8 cellular contexts compared by ENCODE assay signal in genomic region chr4:87150498-87151261, GRCh38.
A peak's percentile ranks its signal among the peaks of the same experiment; 100 is the strongest.
DNase-seq lines count a peak whose midpoint lies in the region; ATAC-seq and TF ChIP-seq lines count a peak whose summit lies in the region.

No MANE protein-coding gene starts in this region.

- no peak for TF ChIP-seq EP300 in neural cell (conservative IDR thresholded peaks at IDR 0.05; ENCODE audit: poor library complexity, severe bottlenecking)

- H4K20me1 ChIP-seq in neural cell (ENCODE audit: insufficient read depth), result no peaks in the 10 kb centered on the region

- H2AFZ ChIP-seq in neural cell (ENCODE audit: low read depth, low read length), result no peak overlapping the region

- H3K36me3 Mint-ChIP-seq in CD4-positive, alpha-beta T cell (ENCODE audit: low read depth), result no peaks in the 10 kb centered on the region

- CTCF ChIA-PET in CD4-positive, alpha-beta T cell (lab: Charles Lee), result interaction anchor here (0.7 to 2.6 kb wide), 16 partner anchors 10 to 315 kb away, joined by 3 to 27 read pairs (median 4); no protein-coding TSS in a partner anchor

- H3K27me3 Mint-ChIP-seq in CD4-positive, alpha-beta T cell, result no peaks in the 10 kb centered on the region

- H3K4me3 ChIP-seq in neural cell (ENCODE audit: low read length), result no peak overlapping the region

- H3K27me3 ChIP-seq in CD4-positive, alpha-beta T cell (ENCODE audit: control insufficient read depth, insufficient read depth, low read length), result no peaks in the 10 kb centered on the region
- H3K27me3 ChIP-seq in neural cell (ENCODE audit: insufficient read depth, low read depth, low read length), result no peaks in the 10 kb centered on the region

- peak; percentile 97 for TF ChIP-seq CTCF in CD4-positive, alpha-beta T cell (IDR thresholded peaks at IDR 0.05)
- peak; percentile 90 for TF ChIP-seq CTCF in neural cell (IDR thresholded peaks at IDR 0.05; ENCODE audit: poor library complexity, severe bottlenecking)

- H3K36me3 ChIP-seq in neural cell (ENCODE audit: insufficient read depth, low read length), result no peaks in the 10 kb centered on the region

- intact Hi-C loops in CD4-positive, alpha-beta T cell (cut with DNase I, micrococcal nuclease), result loop anchor here (1.0 to 10.0 kb wide), 5 partner anchors 85 to 1064 kb away; no protein-coding TSS in a partner anchor

- no peak overlapping the region for H3K4me3 Mint-ChIP-seq in CD4-positive, alpha-beta T cell

- TF ChIP-seq RAD21 in neural cell (conservative IDR thresholded peaks at IDR 0.05), result peak; percentile 83

- H3K9me2 ChIP-seq in neural cell (ENCODE audit: insufficient read depth, low read length), result no peaks in the 10 kb centered on the region

- DNase-seq in CD4-positive, alpha-beta T cell, result peak in 6 of 10 experiments; percentile 14 to 49 (median 25)
- DNase-seq in NCI-H526 treated with DMSO at 0.1 percent for 48 hours (lab: John Stamatoyannopoulos, UW) (peak; percentile 36), fibroblast of peridontal ligament (ENCODE audit: extremely low read depth) (peak; percentile 87)
- DNase-seq in activated CD4-positive, alpha-beta T cell treated with anti-CD3 and anti-CD28 coated beads, Interleukin-2, amount 50 U/mL, for 48 hours, result peak; percentile 7 to 39

- ATAC-seq in CD4-positive, alpha-beta T cell (ENCODE audit: poor library complexity), result peak; percentile 84
- ATAC-seq in GM18868 (IDR thresholded peaks at IDR 0.05; ENCODE audit: unreplicated experiment) (peak; percentile 77), HG03432 (IDR thresholded peaks at IDR 0.05; ENCODE audit: unreplicated experiment) (peak; percentile 71), GM21576 (IDR thresholded peaks at IDR 0.05; ENCODE audit: unreplicated experiment) (no peak)

- H3K79me2 ChIP-seq in neural cell (replicated peaks; ENCODE audit: insufficient read depth, low read length), result no peaks in the 10 kb centered on the region

- no peaks in the 10 kb centered on the region for H3K4me1 Mint-ChIP-seq in CD4-positive, alpha-beta T cell (ENCODE audit: low read depth)

- no peak overlapping the region for H3K27ac Mint-ChIP-seq in CD4-positive, alpha-beta T cell

- no peaks in the 10 kb centered on the region for H3F3A ChIP-seq in neural cell (ENCODE audit: insufficient read depth, low read length, poor library complexity, severe bottlenecking)

- H3K9me3 ChIP-seq in CD4-positive, alpha-beta T cell (ENCODE audit: control insufficient read depth, low read length), result no peaks in the 10 kb centered on the region
- no peaks in the 10 kb centered on the region for H3K9me3 ChIP-seq in neural cell (ENCODE audit: low read length)

- no peak overlapping the region for H3K9ac ChIP-seq in neural cell (ENCODE audit: low read length)

- H3K4me2 ChIP-seq in neural cell (ENCODE audit: low read length), result no peak overlapping the region

- POLR2A ChIA-PET in CD4-positive, alpha-beta T cell (lab: Charles Lee), result interaction anchor here (1.5 kb wide), 1 partner anchor 70 kb away, joined by 14 read pairs; the partner anchor contains the start of gene KLHL8

- no peaks in the 10 kb centered on the region for H3K9me3 Mint-ChIP-seq in CD4-positive, alpha-beta T cell

- no peak overlapping the region for H3K27ac ChIP-seq in CD4-positive, alpha-beta T cell (ENCODE audit: low read depth, low read length)
- no peak overlapping the region for H3K27ac ChIP-seq in neural cell (ENCODE audit: low read length)

TF ChIP-seq in neural cell, 6 proteins besides CTCF, POLR2A, EP300 and RAD21:
- TF ChIP-seq SMC3 (conservative IDR thresholded peaks at IDR 0.05; ENCODE audit: poor library complexity) (peak; percentile 86), TAF1 (IDR thresholded peaks at IDR 0.05; ENCODE audit: low read depth) (no peak)

Comparison
In these comparisons a context has a peak if more than half of its experiments do, and no peak if none do; other contexts are left out.
1. DNase-seq: peak in every context shown above with its lines; median percentile 87 in fibroblast of peridontal ligament; 36 in NCI-H526 treated with DMSO at 0.1 percent for 48 hours; 25 in CD4-positive, alpha-beta T cell; 23 in activated CD4-positive, alpha-beta T cell treated with anti-CD3 and anti-CD28 coated beads, Interleukin-2, amount 50 U/mL, for 48 hours.